In the genomic region with DNA sequence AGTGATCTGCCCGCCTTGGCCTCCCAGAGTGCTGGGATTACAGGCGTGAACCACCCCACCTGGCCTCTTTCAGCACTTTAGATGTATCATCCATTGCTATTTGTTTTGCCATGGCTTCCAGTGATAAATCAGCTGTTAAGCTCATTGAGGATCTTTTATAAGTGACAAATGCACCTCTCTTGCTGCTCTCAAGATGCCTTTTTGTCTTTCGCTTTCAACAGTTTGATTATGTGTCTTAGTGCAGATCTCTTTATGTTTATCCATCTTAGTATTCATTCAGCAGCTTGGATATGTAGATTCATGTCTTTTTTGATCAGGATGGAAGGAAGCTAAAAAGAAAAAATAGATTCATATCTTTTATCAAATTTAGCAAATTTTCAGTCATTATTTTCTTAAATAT, we compare ENCODE assay signal across 20 cellular contexts.
DNase-seq lines count a peak whose midpoint lies in the region; ATAC-seq, FAIRE-seq and TF ChIP-seq lines count a peak whose summit lies in the region.
"Had no signal": no experiment of that assay in that cellular context is flagged by ENCODE, and none has a peak within 500 bp of the region (broad histone marks: within the 10 kb centered on the region; RNA-seq: fewer than 3 reads in every experiment).

No MANE protein-coding gene starts in this region.

- no peak overlapping the region for H3K4me3 Mint-ChIP-seq in WTC11
- no peak overlapping the region for H3K4me3 Mint-ChIP-seq in central memory CD8-positive, alpha-beta T cell
- H3K4me3 Mint-ChIP-seq: CD4-positive, alpha-beta memory T cell; GM23338; H9; HFFc6 had no signal

- H3K27me3 ChIP-seq in WERI-Rb-1 (ENCODE audit: insufficient read depth, low read depth, severe bottlenecking), result no peaks in the 10 kb centered on the region

- no peak for DNase-seq in GM19239 (ENCODE audit: insufficient read length, low spot score)
- DNase-seq in WTC11 (ENCODE audit: low spot score), result no peak
- DNase-seq in central memory CD8-positive, alpha-beta T cell (ENCODE audit: low spot score in 2 of 2), result no peak
- DNase-seq in WERI-Rb-1, result no peak
- DNase-seq in stimulated activated CD4-positive, alpha-beta T cell treated with anti-CD3 and anti-CD28 coated beads, Interleukin-4, amount 100 ng/mL, for 24 hours, result no peak
- DNase-seq: C1 segment of cervical spinal cord; Calu3; CD4-positive, alpha-beta memory T cell; COR-L47; DMS53; DMS79 treated with DMSO at 0.1 percent for 48 hours; GF-D8; H9; HFFc6 had no signal

- H3K27me3 Mint-ChIP-seq in WTC11 (ENCODE audit: low read depth), result no peaks in the 10 kb centered on the region
- no peaks in the 10 kb centered on the region for H3K27me3 Mint-ChIP-seq in central memory CD8-positive, alpha-beta T cell
- H3K27me3 Mint-ChIP-seq: CD4-positive, alpha-beta memory T cell had no signal

- H3K4me3 ChIP-seq in HEK293 (ENCODE audit: low read depth, low read length) (no peak overlapping the region), WERI-Rb-1 (ENCODE audit: low read depth, low read length) (no peak overlapping the region)
- H3K4me3 ChIP-seq: GM23338 had no signal

- H3K27ac ChIP-seq in HEK293 (ENCODE audit: extremely low read depth, low read depth, low read length) (no peak overlapping the region), WERI-Rb-1 (no peak overlapping the region)

- FAIRE-seq in GM19239 (lab: Jason Lieb, UNC), result peak; percentile 33
- FAIRE-seq: GM12891, GM18507 had no signal

- H3K4me1 Mint-ChIP-seq in WTC11, result no peaks in the 10 kb centered on the region
- H3K4me1 Mint-ChIP-seq in central memory CD8-positive, alpha-beta T cell, result no peaks in the 10 kb centered on the region
- H3K4me1 Mint-ChIP-seq: GM23338 had no signal

- peaks cover 13% of the 10 kb centered on the region for H3K9me3 Mint-ChIP-seq in WTC11
- peaks cover 9% of the 10 kb centered on the region for H3K9me3 Mint-ChIP-seq in central memory CD8-positive, alpha-beta T cell

- H3K4me1 ChIP-seq in HEK293 (ENCODE audit: control insufficient read depth, insufficient read depth, low read length), result no peaks in the 10 kb centered on the region

- TF ChIP-seq CTCF in HEK293 (tag by site-specific recombination; IDR thresholded peaks at IDR 0.05), result no peak
- no peak for TF ChIP-seq CTCF in WTC11 (IDR thresholded peaks at IDR 0.05)
- no peak for TF ChIP-seq CTCF in WERI-Rb-1 (IDR thresholded peaks at IDR 0.05; ENCODE audit: low read depth, low read length)

- H3K36me3 ChIP-seq in HEK293 (ENCODE audit: control insufficient read depth in 2 of 2, insufficient read depth in 1 of 2, low read length in 2 of 2) (peaks cover 0 to 14% of the 10 kb centered on the region in 2 experiments; a peak in 1 of 3 replicates), WERI-Rb-1 (peaks cover 48% of the 10 kb centered on the region)

- ATAC-seq in WTC11 (no peak), GM18907 (IDR thresholded peaks at IDR 0.05; ENCODE audit: unreplicated experiment) (no peak)
- no peak for ATAC-seq in central memory CD8-positive, alpha-beta T cell (replicated peaks; ENCODE audit: extremely low read depth, poor library complexity, severe bottlenecking)
- ATAC-seq: GM23338, HCT116 had no signal

- H3K9me3 ChIP-seq in HEK293 (ENCODE audit: control insufficient read depth, insufficient read depth, low read depth, low read length) (no peaks in the 10 kb centered on the region), WERI-Rb-1 (ENCODE audit: severe bottlenecking) (peaks cover 3% of the 10 kb centered on the region)

- CTCF ChIA-PET in HEK293 (lab: Yijun Ruan, JAX), result no interaction called here
- CTCF ChIA-PET in WTC11 (lab: Charles Lee), result interaction anchor here (1.2 kb wide), 1 partner anchor 246 kb away, joined by 3 read pairs; no protein-coding TSS in a partner anchor

- peaks cover 34% of the 10 kb centered on the region for H3K36me3 Mint-ChIP-seq in WTC11
- peaks cover 24% of the 10 kb centered on the region for H3K36me3 Mint-ChIP-seq in central memory CD8-positive, alpha-beta T cell (ENCODE audit: insufficient read depth)

- no peak overlapping the region for H3K27ac Mint-ChIP-seq in WTC11
- peak overlapping the region; percentile 26 for H3K27ac Mint-ChIP-seq in central memory CD8-positive, alpha-beta T cell (ENCODE audit: low read depth)
- H3K27ac Mint-ChIP-seq: GM23338, H9, HFFc6 had no signal

- POLR2A ChIA-PET in HEK293 (lab: Yijun Ruan, JAX), result no interaction called here
- POLR2A ChIA-PET in WTC11 (lab: Charles Lee), result no interaction called here

TF ChIP-seq in HEK293, 187 proteins besides CTCF, POLR2A, EP300 and RAD21 (continues in another document):
- TF ChIP-seq ZNF837 (tag by site-specific recombination; IDR thresholded peaks at IDR 0.05) (no peak), ZNF549 (tag by site-specific recombination; IDR thresholded peaks at IDR 0.05) (no peak), GLI4 (tag by site-specific recombination; IDR thresholded peaks at IDR 0.05) (no peak), GLIS1 (tag by site-specific recombination; IDR thresholded peaks at IDR 0.05) (no peak), ZNF121 (tag by site-specific recombination; IDR thresholded peaks at IDR 0.05) (no peak), ZBTB7A (tag by site-specific recombination; IDR thresholded peaks at IDR 0.05; ENCODE audit: low read depth) (no peak), ZNF558 (tag by site-specific recombination; IDR thresholded peaks at IDR 0.05) (peak; percentile 98)
- TF ChIP-seq, protein P1, sequence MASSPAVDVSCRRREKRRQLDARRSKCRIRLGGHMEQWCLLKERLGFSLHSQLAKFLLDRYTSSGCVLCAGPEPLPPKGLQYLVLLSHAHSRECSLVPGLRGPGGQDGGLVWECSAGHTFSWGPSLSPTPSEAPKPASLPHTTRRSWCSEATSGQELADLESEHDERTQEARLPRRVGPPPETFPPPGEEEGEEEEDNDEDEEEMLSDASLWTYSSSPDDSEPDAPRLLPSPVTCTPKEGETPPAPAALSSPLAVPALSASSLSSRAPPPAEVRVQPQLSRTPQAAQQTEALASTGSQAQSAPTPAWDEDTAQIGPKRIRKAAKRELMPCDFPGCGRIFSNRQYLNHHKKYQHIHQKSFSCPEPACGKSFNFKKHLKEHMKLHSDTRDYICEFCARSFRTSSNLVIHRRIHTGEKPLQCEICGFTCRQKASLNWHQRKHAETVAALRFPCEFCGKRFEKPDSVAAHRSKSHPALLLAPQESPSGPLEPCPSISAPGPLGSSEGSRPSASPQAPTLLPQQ (tag by site-specific recombination; IDR thresholded peaks at IDR 0.05), result no peak

TF ChIP-seq in WTC11, 78 proteins besides CTCF, POLR2A, EP300 and RAD21 (continues in another document):
- TF ChIP-seq, protein P2, sequence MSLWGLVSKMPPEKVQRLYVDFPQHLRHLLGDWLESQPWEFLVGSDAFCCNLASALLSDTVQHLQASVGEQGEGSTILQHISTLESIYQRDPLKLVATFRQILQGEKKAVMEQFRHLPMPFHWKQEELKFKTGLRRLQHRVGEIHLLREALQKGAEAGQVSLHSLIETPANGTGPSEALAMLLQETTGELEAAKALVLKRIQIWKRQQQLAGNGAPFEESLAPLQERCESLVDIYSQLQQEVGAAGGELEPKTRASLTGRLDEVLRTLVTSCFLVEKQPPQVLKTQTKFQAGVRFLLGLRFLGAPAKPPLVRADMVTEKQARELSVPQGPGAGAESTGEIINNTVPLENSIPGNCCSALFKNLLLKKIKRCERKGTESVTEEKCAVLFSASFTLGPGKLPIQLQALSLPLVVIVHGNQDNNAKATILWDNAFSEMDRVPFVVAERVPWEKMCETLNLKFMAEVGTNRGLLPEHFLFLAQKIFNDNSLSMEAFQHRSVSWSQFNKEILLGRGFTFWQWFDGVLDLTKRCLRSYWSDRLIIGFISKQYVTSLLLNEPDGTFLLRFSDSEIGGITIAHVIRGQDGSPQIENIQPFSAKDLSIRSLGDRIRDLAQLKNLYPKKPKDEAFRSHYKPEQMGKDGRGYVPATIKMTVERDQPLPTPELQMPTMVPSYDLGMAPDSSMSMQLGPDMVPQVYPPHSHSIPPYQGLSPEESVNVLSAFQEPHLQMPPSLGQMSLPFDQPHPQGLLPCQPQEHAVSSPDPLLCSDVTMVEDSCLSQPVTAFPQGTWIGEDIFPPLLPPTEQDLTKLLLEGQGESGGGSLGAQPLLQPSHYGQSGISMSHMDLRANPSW (CRISPR knock-in tag; conservative IDR thresholded peaks at IDR 0.05; ENCODE audit: low read depth), result no peak
- no peak for TF ChIP-seq SMAD3 (CRISPR knock-in tag; IDR thresholded peaks at IDR 0.05; ENCODE audit: borderline replicate concordance)
- no peak for TF ChIP-seq ZNF138 (CRISPR knock-in tag; conservative IDR thresholded peaks at IDR 0.05)
- TF ChIP-seq NR1H2 (CRISPR knock-in tag; IDR thresholded peaks at IDR 0.05), result no peak
- TF ChIP-seq, protein P3, sequence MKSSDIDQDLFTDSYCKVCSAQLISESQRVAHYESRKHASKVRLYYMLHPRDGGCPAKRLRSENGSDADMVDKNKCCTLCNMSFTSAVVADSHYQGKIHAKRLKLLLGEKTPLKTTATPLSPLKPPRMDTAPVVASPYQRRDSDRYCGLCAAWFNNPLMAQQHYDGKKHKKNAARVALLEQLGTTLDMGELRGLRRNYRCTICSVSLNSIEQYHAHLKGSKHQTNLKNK (CRISPR knock-in tag; IDR thresholded peaks at IDR 0.05), result no peak
